Comparison of ENCODE assay signal across 1 cellular context in the genomic region with DNA sequence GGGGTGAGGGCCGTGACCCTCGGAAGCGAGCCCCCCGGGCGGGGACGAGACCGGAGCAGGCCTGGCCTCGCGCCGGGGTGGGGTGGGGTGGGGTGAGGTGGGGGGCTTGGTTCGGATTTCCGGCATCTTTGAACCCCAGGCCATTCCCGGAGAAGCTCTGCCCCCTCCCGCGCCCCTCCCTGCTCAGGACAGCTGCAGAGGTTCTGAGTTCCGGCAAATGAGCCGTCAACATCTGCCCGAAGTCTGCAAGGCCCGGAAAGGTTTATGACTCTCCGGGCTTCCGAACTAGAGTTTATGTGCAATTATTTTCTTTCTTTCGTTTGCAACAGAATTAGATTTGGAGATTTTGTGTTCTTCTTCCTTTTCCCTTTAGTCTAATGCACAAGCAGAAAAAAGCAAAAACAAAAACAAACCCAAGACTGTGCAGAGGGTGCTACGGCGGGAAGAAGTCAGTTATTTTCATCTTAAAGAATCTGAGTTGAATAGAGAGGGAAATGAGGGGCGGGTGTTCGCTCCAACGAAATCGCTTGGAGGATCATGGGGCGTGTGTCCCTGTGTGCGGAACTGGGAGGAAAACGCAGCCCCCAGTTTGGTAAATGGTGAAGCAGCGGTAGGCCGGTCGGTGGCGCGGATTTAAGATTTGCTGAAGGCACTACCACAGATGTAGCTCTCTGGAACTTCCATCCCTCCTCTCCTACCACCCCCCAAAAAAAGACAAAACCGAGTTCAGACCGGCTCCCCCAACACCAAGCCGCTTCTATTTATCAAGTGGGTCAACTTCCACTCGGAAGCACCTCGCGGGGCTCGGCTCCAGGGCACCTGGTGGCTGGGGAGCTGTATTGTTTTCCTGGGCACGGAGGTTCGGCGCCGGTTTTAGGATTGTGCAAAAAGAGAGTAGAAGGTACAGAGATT.
TF ChIP-seq lines count a peak whose summit lies in the region.

No MANE protein-coding gene starts in this region.

TF ChIP-seq in K562, 482 proteins besides CTCF, POLR2A, EP300 and RAD21 (continued from another document):
- TF ChIP-seq, protein P1, sequence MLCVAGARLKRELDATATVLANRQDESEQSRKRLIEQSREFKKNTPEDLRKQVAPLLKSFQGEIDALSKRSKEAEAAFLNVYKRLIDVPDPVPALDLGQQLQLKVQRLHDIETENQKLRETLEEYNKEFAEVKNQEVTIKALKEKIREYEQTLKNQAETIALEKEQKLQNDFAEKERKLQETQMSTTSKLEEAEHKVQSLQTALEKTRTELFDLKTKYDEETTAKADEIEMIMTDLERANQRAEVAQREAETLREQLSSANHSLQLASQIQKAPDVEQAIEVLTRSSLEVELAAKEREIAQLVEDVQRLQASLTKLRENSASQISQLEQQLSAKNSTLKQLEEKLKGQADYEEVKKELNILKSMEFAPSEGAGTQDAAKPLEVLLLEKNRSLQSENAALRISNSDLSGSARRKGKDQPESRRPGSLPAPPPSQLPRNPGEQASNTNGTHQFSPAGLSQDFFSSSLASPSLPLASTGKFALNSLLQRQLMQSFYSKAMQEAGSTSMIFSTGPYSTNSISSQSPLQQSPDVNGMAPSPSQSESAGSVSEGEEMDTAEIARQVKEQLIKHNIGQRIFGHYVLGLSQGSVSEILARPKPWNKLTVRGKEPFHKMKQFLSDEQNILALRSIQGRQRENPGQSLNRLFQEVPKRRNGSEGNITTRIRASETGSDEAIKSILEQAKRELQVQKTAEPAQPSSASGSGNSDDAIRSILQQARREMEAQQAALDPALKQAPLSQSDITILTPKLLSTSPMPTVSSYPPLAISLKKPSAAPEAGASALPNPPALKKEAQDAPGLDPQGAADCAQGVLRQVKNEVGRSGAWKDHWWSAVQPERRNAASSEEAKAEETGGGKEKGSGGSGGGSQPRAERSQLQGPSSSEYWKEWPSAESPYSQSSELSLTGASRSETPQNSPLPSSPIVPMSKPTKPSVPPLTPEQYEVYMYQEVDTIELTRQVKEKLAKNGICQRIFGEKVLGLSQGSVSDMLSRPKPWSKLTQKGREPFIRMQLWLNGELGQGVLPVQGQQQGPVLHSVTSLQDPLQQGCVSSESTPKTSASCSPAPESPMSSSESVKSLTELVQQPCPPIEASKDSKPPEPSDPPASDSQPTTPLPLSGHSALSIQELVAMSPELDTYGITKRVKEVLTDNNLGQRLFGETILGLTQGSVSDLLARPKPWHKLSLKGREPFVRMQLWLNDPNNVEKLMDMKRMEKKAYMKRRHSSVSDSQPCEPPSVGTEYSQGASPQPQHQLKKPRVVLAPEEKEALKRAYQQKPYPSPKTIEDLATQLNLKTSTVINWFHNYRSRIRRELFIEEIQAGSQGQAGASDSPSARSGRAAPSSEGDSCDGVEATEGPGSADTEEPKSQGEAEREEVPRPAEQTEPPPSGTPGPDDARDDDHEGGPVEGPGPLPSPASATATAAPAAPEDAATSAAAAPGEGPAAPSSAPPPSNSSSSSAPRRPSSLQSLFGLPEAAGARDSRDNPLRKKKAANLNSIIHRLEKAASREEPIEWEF (CRISPR knock-in tag; IDR thresholded peaks at IDR 0.05) = no peak
- TF ChIP-seq BMI1 (IDR thresholded peaks at IDR 0.05; ENCODE audit: low read length) (peak; percentile 47; the same call in 1 of the 2 replicates), RNF2 (IDR thresholded peaks at IDR 0.05) (peak; percentile 26; the same call in 1 of the 2 replicates), HIVEP1 (CRISPR knock-in tag; IDR thresholded peaks at IDR 0.05) (no peak)
